ENCODE assay signal across 19 cellular contexts in the genomic region with DNA sequence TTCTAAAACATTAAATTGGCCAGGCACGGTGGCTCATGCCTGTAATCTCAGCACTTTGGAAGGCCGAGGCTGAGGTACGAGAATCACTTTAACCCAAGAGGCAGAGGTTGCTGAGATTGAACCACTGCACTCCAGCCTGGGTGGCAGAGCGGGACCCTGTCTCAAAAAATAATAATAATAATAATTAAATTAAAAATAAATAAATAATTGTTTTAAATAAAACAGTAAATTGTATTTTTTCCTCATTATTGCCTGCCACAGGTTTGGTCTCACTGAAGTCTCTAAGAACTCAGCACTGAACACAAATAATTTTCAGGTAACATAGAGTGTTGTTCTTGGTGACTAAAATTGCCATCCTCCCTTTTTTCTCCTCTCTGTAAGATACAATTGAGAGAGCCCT. TPM values are rescaled to one million over a fixed set of nuclear protein-coding genes. Genes with fewer than 3 reads are reported as not detected.
DNase-seq lines count a peak whose midpoint lies in the region; ATAC-seq and TF ChIP-seq lines count a peak whose summit lies in the region.
"Had no signal": no experiment of that assay in that cellular context is flagged by ENCODE, and none has a peak within 500 bp of the region (broad histone marks: within the 10 kb centered on the region; RNA-seq: fewer than 3 reads in every experiment).

No MANE protein-coding gene starts in this region.

- H3K4ac ChIP-seq in IMR-90 (ENCODE audit: low read depth, low read length) = no peak overlapping the region

- H4K20me1 ChIP-seq in IMR-90 (ENCODE audit: insufficient read depth, low read length) = peaks cover 39% of the 10 kb centered on the region; the same call in 1 of the 2 replicates
- H4K20me1 ChIP-seq in smooth muscle cell (ENCODE audit: low read depth) = peaks cover 97% of the 10 kb centered on the region

- CTCF ChIA-PET in IMR-90 (lab: Yijun Ruan, JAX) = no interaction called here
- CTCF ChIA-PET in WTC11 (lab: Charles Lee) = interaction anchor here (1.0 to 2.1 kb wide), 2 partner anchors 17 to 18 kb away, joined by 3 to 11 read pairs; no protein-coding TSS in a partner anchor
- CTCF ChIA-PET in activated CD8-positive, alpha-beta T cell treated with anti-CD3 and anti-CD28 coated beads, Interleukin-2, amount 10 ng/mL, durations not matched to agents 7 days and 5 days (lab: Charles Lee) = no interaction called here

- no peak overlapping the region for H3K18ac ChIP-seq in IMR-90 (ENCODE audit: low read depth, low read length)

- no peak overlapping the region for H4K5ac ChIP-seq in IMR-90 (ENCODE audit: low read depth, low read length)

- H3K27me3 ChIP-seq in IMR-90 (ENCODE audit: control insufficient read depth, insufficient read depth, low read length) (no peaks in the 10 kb centered on the region), smooth muscle cell (ENCODE audit: low read depth) (no peaks in the 10 kb centered on the region), upper lobe of right lung (no peaks in the 10 kb centered on the region)
- H3K27me3 ChIP-seq: BE2C had no signal

- TF ChIP-seq CTCF in IMR-90 (conservative IDR thresholded peaks at IDR 0.05; ENCODE audit: low read depth, low read length) = no peak
- no peak for TF ChIP-seq CTCF in WTC11 (IDR thresholded peaks at IDR 0.05)
- no peak for TF ChIP-seq CTCF in nephron progenitor cell (IDR thresholded peaks at IDR 0.05)
- no peak for TF ChIP-seq CTCF in smooth muscle cell (IDR thresholded peaks at IDR 0.05; ENCODE audit: borderline replicate concordance, insufficient read depth, poor library complexity, severe bottlenecking)
- TF ChIP-seq CTCF in upper lobe of right lung (IDR thresholded peaks at IDR 0.05) = no peak

- H3K4me1 ChIP-seq in IMR-90 (ENCODE audit: control insufficient read depth, insufficient read depth, low read length) (peaks cover 5% of the 10 kb centered on the region), smooth muscle cell (ENCODE audit: low read depth) (peaks cover 33% of the 10 kb centered on the region), upper lobe of right lung (peaks cover 4% of the 10 kb centered on the region)
- H3K4me1 ChIP-seq: BE2C had no signal

- 0 out of 2 replicates have a peak overlapping the region, but pooled peaks have one; percentile 37 for H3K14ac ChIP-seq in IMR-90 (replicated peaks; ENCODE audit: low read depth, low read length)

- intact Hi-C loops in IMR-90 (cut with micrococcal nuclease) (loop anchor here (5.0 kb wide), 1 partner anchor 128 kb away; no protein-coding TSS in a partner anchor), upper lobe of right lung (cut with DNase I) (no loop called here)

- H3K9ac ChIP-seq in IMR-90 (ENCODE audit: low read depth, low read length) (no peak overlapping the region), smooth muscle cell (ENCODE audit: low read depth) (no peak overlapping the region)
- H3K9ac ChIP-seq: GM23248 had no signal

- ATAC-seq in IMR-90 (ENCODE audit: low read depth) (no peak), WTC11 (no peak), upper lobe of right lung (no peak)
- no peak for ATAC-seq in activated CD8-positive, alpha-beta T cell treated with anti-CD3 and anti-CD28 coated beads, Interleukin-2, amount 10 ng/mL, durations not matched to agents 7 days and 5 days
- ATAC-seq: HepG2 had no signal

- POLR2A ChIA-PET in IMR-90 (lab: Charles Lee; ENCODE audit: unreplicated experiment) (no interaction called here), WTC11 (lab: Charles Lee) (no interaction called here)
- POLR2A ChIA-PET in activated CD8-positive, alpha-beta T cell treated with anti-CD3 and anti-CD28 coated beads, Interleukin-2, amount 10 ng/mL, durations not matched to agents 7 days and 5 days (lab: Charles Lee) = no interaction called here

- H3K79me2 ChIP-seq in smooth muscle cell (ENCODE audit: low read depth) = peaks cover 100% of the 10 kb centered on the region

- no peak overlapping the region for H3K4me2 ChIP-seq in IMR-90 (ENCODE audit: low read depth, low read length)
- peak overlapping the region; percentile 38 for H3K4me2 ChIP-seq in smooth muscle cell

- no peak for TF ChIP-seq POLR2A in IMR-90 (IDR thresholded peaks at IDR 0.05; ENCODE audit: low read depth, low read length)

- H3K4me3 ChIP-seq in IMR-90 (ENCODE audit: insufficient read depth, low read depth, low read length) = no peak overlapping the region
- H3K4me3 ChIP-seq in smooth muscle cell = no peak overlapping the region
- no peak overlapping the region for H3K4me3 ChIP-seq in upper lobe of right lung
- H3K4me3 ChIP-seq: GM23248, HAP-1 had no signal

- H3K4me3 Mint-ChIP-seq in WTC11 (no peak overlapping the region), nephron progenitor cell (no peak overlapping the region)
- no peak overlapping the region for H3K4me3 Mint-ChIP-seq in activated CD8-positive, alpha-beta T cell treated with anti-CD3 and anti-CD28 coated beads, Interleukin-2, amount 10 ng/mL, durations not matched to agents 7 days and 5 days
- H3K4me3 Mint-ChIP-seq: CD4-positive, CD25-positive, alpha-beta regulatory T cell; CD8-positive, alpha-beta memory T cell had no signal

- H3K9me3 Mint-ChIP-seq in WTC11 (no peaks in the 10 kb centered on the region), nephron progenitor cell (no peaks in the 10 kb centered on the region)
- no peaks in the 10 kb centered on the region for H3K9me3 Mint-ChIP-seq in activated CD8-positive, alpha-beta T cell treated with anti-CD3 and anti-CD28 coated beads, Interleukin-2, amount 10 ng/mL, durations not matched to agents 7 days and 5 days (ENCODE audit: insufficient read depth)
- H3K9me3 Mint-ChIP-seq: CD8-positive, alpha-beta memory T cell had no signal

- H3K9me3 ChIP-seq in IMR-90 (ENCODE audit: control insufficient read depth, insufficient read depth, low read length) (no peaks in the 10 kb centered on the region), smooth muscle cell (replicated peaks; ENCODE audit: low read depth) (no peaks in the 10 kb centered on the region), upper lobe of right lung (no peaks in the 10 kb centered on the region)
- H3K9me3 ChIP-seq: BE2C, HAP-1 had no signal

- H3K4me1 Mint-ChIP-seq in WTC11 (peaks cover 28% of the 10 kb centered on the region), nephron progenitor cell (peaks cover 43% of the 10 kb centered on the region)
- H3K4me1 Mint-ChIP-seq in activated CD8-positive, alpha-beta T cell treated with anti-CD3 and anti-CD28 coated beads, Interleukin-2, amount 10 ng/mL, durations not matched to agents 7 days and 5 days (ENCODE audit: low read depth) = no peaks in the 10 kb centered on the region
- H3K4me1 Mint-ChIP-seq: CD4-positive, CD25-positive, alpha-beta regulatory T cell; CD8-positive, alpha-beta memory T cell had no signal

- no peak overlapping the region for H2BK15ac ChIP-seq in IMR-90 (ENCODE audit: low read depth, low read length)

- H2AK5ac ChIP-seq in IMR-90 (ENCODE audit: low read depth, low read length) = no peak overlapping the region

- H3F3A ChIP-seq in smooth muscle cell (ENCODE audit: low read depth) = peaks cover 12% of the 10 kb centered on the region

- H3K27ac ChIP-seq in IMR-90 (ENCODE audit: insufficient read depth, low read length) = no peak overlapping the region
- peak overlapping the region; percentile 61 for H3K27ac ChIP-seq in smooth muscle cell (ENCODE audit: low read depth)
- no peak overlapping the region for H3K27ac ChIP-seq in upper lobe of right lung
- H3K27ac ChIP-seq: GM23248 had no signal

- H3K56ac ChIP-seq in IMR-90 (ENCODE audit: extremely low read depth, insufficient read depth, low read length) = no peak overlapping the region

- no TSS peak for BruUV-seq in IMR-90 (replicated peaks; lab: Mats Ljungman, UMichigan)

- no peak for DNase-seq in IMR-90
- DNase-seq in WTC11 (ENCODE audit: low spot score) = no peak
- DNase-seq in nephron progenitor cell = no peak
- DNase-seq in smooth muscle cell (lab: John Stamatoyannopoulos, UW; ENCODE audit: unreplicated experiment) = no peak
- no peak for DNase-seq in upper lobe of right lung
- DNase-seq in activated CD8-positive, alpha-beta T cell treated with anti-CD3 and anti-CD28 coated beads, Interleukin-2, amount 10 ng/mL, durations not matched to agents 7 days and 5 days = no peak
- no peak for DNase-seq in activated effector memory CD4-positive, alpha-beta T cell treated with anti-CD3 and anti-CD28 coated beads, Interleukin-2, amount 50 U/mL, for 16 hours
- no peak for DNase-seq in amniotic stem cell (lab: John Stamatoyannopoulos, UW)
- DNase-seq: ACHN; BE2C; C1 segment of cervical spinal cord; CD4-positive, CD25-positive, alpha-beta regulatory T cell; CD8-positive, alpha-beta memory T cell; COR-L47; DMS 273 treated with DMSO at 0.1 percent for 48 hours; GDM1; GM23248 had no signal

- H2AFZ ChIP-seq in IMR-90 (replicated peaks; ENCODE audit: low read length, poor library complexity) = no peak overlapping the region
- no peak overlapping the region for H2AFZ ChIP-seq in smooth muscle cell (ENCODE audit: low read depth)
- H2AFZ ChIP-seq: GM23248 had no signal

- H3K27me3 Mint-ChIP-seq in WTC11 (ENCODE audit: low read depth) = no peaks in the 10 kb centered on the region
- no peaks in the 10 kb centered on the region for H3K27me3 Mint-ChIP-seq in nephron progenitor cell (ENCODE audit: low read depth, poor library complexity)
- no peaks in the 10 kb centered on the region for H3K27me3 Mint-ChIP-seq in activated CD8-positive, alpha-beta T cell treated with anti-CD3 and anti-CD28 coated beads, Interleukin-2, amount 10 ng/mL, durations not matched to agents 7 days and 5 days (ENCODE audit: low read depth)

- WGBS in IMR-90 (ENCODE audit: extremely low coverage in 2 of 2, insufficient read length in 1 of 2), 2 experiments = no CpG with 5 or more reads among the region's 4 CpGs
- 76% methylated on average over 4 of the region's 4 CpGs for WGBS in smooth muscle cell (ENCODE audit: low lambda C conversion rate)

- no peak overlapping the region for H2AK9ac ChIP-seq in IMR-90 (replicated peaks; ENCODE audit: low read depth, low read length, poor library complexity)

- TF ChIP-seq RAD21 in IMR-90 (IDR thresholded peaks at IDR 0.05; ENCODE audit: low read length) = no peak

- H2BK20ac ChIP-seq in IMR-90 (ENCODE audit: low read depth, low read length) = no peak overlapping the region

- no peak overlapping the region for H2BK5ac ChIP-seq in IMR-90 (ENCODE audit: low read depth, low read length, poor library complexity, severe bottlenecking)

- H3K27ac Mint-ChIP-seq in WTC11 (no peak overlapping the region), nephron progenitor cell (peak overlapping the region; percentile 12)
- H3K27ac Mint-ChIP-seq in activated CD8-positive, alpha-beta T cell treated with anti-CD3 and anti-CD28 coated beads, Interleukin-2, amount 10 ng/mL, durations not matched to agents 7 days and 5 days = no peak overlapping the region
- H3K27ac Mint-ChIP-seq: CD4-positive, CD25-positive, alpha-beta regulatory T cell; CD8-positive, alpha-beta memory T cell had no signal

- no peak overlapping the region for H4K8ac ChIP-seq in IMR-90 (ENCODE audit: low read depth in 2 of 2, low read length in 2 of 2)

- no peak overlapping the region for H4K91ac ChIP-seq in IMR-90 (ENCODE audit: insufficient read depth, low read depth, low read length)

- peaks cover 4% of the 10 kb centered on the region for H3K36me3 ChIP-seq in IMR-90 (ENCODE audit: control insufficient read depth, insufficient read depth, low read length)
- no peaks in the 10 kb centered on the region for H3K36me3 ChIP-seq in smooth muscle cell (ENCODE audit: low read depth)
- no peaks in the 10 kb centered on the region for H3K36me3 ChIP-seq in upper lobe of right lung
- H3K36me3 ChIP-seq: BE2C, HAP-1 had no signal

- no peak overlapping the region for H2BK120ac ChIP-seq in IMR-90 (ENCODE audit: low read depth, low read length)

- no peak overlapping the region for H3K23ac ChIP-seq in IMR-90 (ENCODE audit: low read depth, low read length)

- H3K9me1 ChIP-seq in IMR-90 (ENCODE audit: insufficient read depth, low read length) = peaks cover 5% of the 10 kb centered on the region; the same call in 1 of the 2 replicates

- in situ Hi-C loops in IMR-90 (cut with MboI; ENCODE audit: low sequenced_read_pairs) = no loop called here

- no peaks in the 10 kb centered on the region for H3K36me3 Mint-ChIP-seq in WTC11
- H3K36me3 Mint-ChIP-seq in nephron progenitor cell (ENCODE audit: low read depth) = no peaks in the 10 kb centered on the region
- H3K36me3 Mint-ChIP-seq in activated CD8-positive, alpha-beta T cell treated with anti-CD3 and anti-CD28 coated beads, Interleukin-2, amount 10 ng/mL, durations not matched to agents 7 days and 5 days (ENCODE audit: low read depth) = no peaks in the 10 kb centered on the region
- H3K36me3 Mint-ChIP-seq: CD4-positive, CD25-positive, alpha-beta regulatory T cell; CD8-positive, alpha-beta memory T cell had no signal

- dilution Hi-C loops in IMR-90 (cut with HindIII; ENCODE audit: low sequenced_read_pairs, unreplicated experiment) = no loop called here

- peaks cover 3 to 22% of the 10 kb centered on the region in 2 experiments; a peak in 2 of 4 replicates for H3K79me1 ChIP-seq in IMR-90 (ENCODE audit: low read depth in 1 of 2, low read length in 2 of 2)

RNA-seq across cellular contexts. Expression of a gene that starts 19.8 kb away (rescaled TPM):
- total RNA-seq in IMR-90 (2012; rRNA removed) = 235 and 257 TPM in 2 replicates
- 155 and 181 TPM in 2 replicates for polyA plus RNA-seq in IMR-90 (2012; rRNA removed)
- 85.6 and 111 TPM in 2 replicates for polyA plus RNA-seq in IMR-90 (2012; cell fraction: cytosol; rRNA removed)
- polyA plus RNA-seq in IMR-90 (2012; cell fraction: nucleus; rRNA removed; ENCODE audit: low replicate concordance) = 121 and 233 TPM in 2 replicates
- total RNA-seq in WTC11 (2021) = 16.0 to 18.4 TPM (median 17.2 TPM) in 3 replicates
- 697 and 944 TPM in 2 replicates for total RNA-seq in smooth muscle cell
- 295 and 364 TPM in 2 replicates for polyA plus RNA-seq in smooth muscle cell
- 29.8 TPM for total RNA-seq in upper lobe of right lung
- total RNA-seq in activated CD8-positive, alpha-beta T cell treated with anti-CD3 and anti-CD28 coated beads, Interleukin-2, amount 10 ng/mL, durations not matched to agents 7 days and 5 days = 1 to 10 TPM; 2.6 to 2.7 TPM
- polyA plus RNA-seq: CD8-positive, alpha-beta memory T cell had no signal
